Comparison of ENCODE assay signal across 9 cellular contexts in genomic region chr2:63834401-63834800, GRCh38.
"Had no signal": no experiment of that assay in that cellular context is flagged by ENCODE, and none has a peak within 500 bp of the region (broad histone marks: within the 10 kb centered on the region; RNA-seq: fewer than 3 reads in every experiment).

No MANE protein-coding gene starts in this region.

- DNase-seq: activated CD4-positive, alpha-beta T cell treated with anti-CD3 and anti-CD28 coated beads, Interleukin-2, amount 50 U/mL, for 4 hours; activated CD4-positive, CD25-positive, alpha-beta regulatory T cell treated with anti-CD3 and anti-CD28 coated beads, Interleukin-2, amount 50 U/mL, for 72 hours; activated T-cell treated with anti-CD3 and anti-CD28 coated beads, Interleukin-2, amount 50 U/mL, for 1 hour; caudate nucleus; effector CD8-positive, alpha-beta T cell; gastrocnemius medialis; left lung; nucleus accumbens; right lobe of liver had no signal
